In genomic region chr6:43247115-43247999, GRCh38 we compare ENCODE assay signal across 8 cellular contexts. TPM values are rescaled to one million over a fixed set of nuclear protein-coding genes. Genes with fewer than 3 reads are reported as not detected.
DNase-seq lines count a peak whose midpoint lies in the region; ATAC-seq and TF ChIP-seq lines count a peak whose summit lies in the region.

No MANE protein-coding gene starts in this region.

- H3K27ac Mint-ChIP-seq in chondrocyte (ENCODE audit: unreplicated experiment), result no peak overlapping the region

- no peaks in the 10 kb centered on the region for H3K36me3 Mint-ChIP-seq in chondrocyte (ENCODE audit: low read depth)

- peak overlapping the region; percentile 68 for H3K4me3 Mint-ChIP-seq in chondrocyte (ENCODE audit: unreplicated experiment)

- no peaks in the 10 kb centered on the region for H3K27me3 ChIP-seq in layer of hippocampus (ENCODE audit: control insufficient read depth, insufficient read depth, low read length)

- peaks cover 11% of the 10 kb centered on the region for H3K27me3 Mint-ChIP-seq in chondrocyte (ENCODE audit: low read depth)

- peak overlapping the region; percentile 75 for H3K27ac ChIP-seq in layer of hippocampus (ENCODE audit: low read depth, low read length)

- peak; percentile 89 for ATAC-seq in HG03045 (IDR thresholded peaks at IDR 0.05; ENCODE audit: unreplicated experiment)

- peaks cover 23% of the 10 kb centered on the region for H3K4me1 Mint-ChIP-seq in chondrocyte (ENCODE audit: low read depth)

- H3K9me3 Mint-ChIP-seq in chondrocyte (ENCODE audit: low read depth), result no peaks in the 10 kb centered on the region

- peak; percentile 27 to 79 for DNase-seq in NCI-H187 (lab: John Stamatoyannopoulos, UW)
- no peak for DNase-seq in NCI-H187 treated with DMSO at 0.1 percent for 48 hours (lab: John Stamatoyannopoulos, UW)
- DNase-seq in NCI-H2196 (lab: John Stamatoyannopoulos, UW; ENCODE audit: unreplicated experiment), result peak; percentile 95
- DNase-seq in activated CD4-positive, alpha-beta T cell treated with anti-CD3 and anti-CD28 coated beads for 24 hours (ENCODE audit: low read depth in 2 of 2), result peak; percentile 69 to 81
- DNase-seq in chondrocyte (ENCODE audit: low spot score), result no peak
- DNase-seq in stimulated activated CD4-positive, alpha-beta T cell treated with anti-CD3 and anti-CD28 coated beads, Interleukin-1b, Interleukin-23, amount 100 ng/mL, for 24 hours (ENCODE audit: low read depth in 4 of 4, low spot score in 1 of 4), result peak; percentile 48 to 83 (median 68)

- peak; percentile 17 for TF ChIP-seq CTCF in chondrocyte (IDR thresholded peaks at IDR 0.05)

RNA-seq across cellular contexts. Expression of gene TTBK1, which starts 4.1 kb away (rescaled TPM):
- 0.07 TPM in 1 of 3 replicates, not detected in the others for total RNA-seq in chondrocyte

RNA-seq across cellular contexts. Expression of gene DNPH1, which starts 18.1 kb away (rescaled TPM):
- 22.8 to 34.1 TPM (median 24.5 TPM) in 3 replicates for total RNA-seq in chondrocyte

RNA-seq across cellular contexts. Expression of gene SLC22A7, which starts 50.7 kb away (rescaled TPM):
- total RNA-seq in chondrocyte, result not detected in 3 replicates

Comparison
In these comparisons a context has a peak if more than half of its experiments do, and no peak if none do; other contexts are left out.
1. DNase-seq: peak in NCI-H187 (2 of 2), NCI-H2196 (single experiment), activated CD4-positive, alpha-beta T cell treated with anti-CD3 and anti-CD28 coated beads for 24 hours (2 of 2) and stimulated activated CD4-positive, alpha-beta T cell treated with anti-CD3 and anti-CD28 coated beads, Interleukin-1b, Interleukin-23, amount 100 ng/mL, for 24 hours (4 of 4); none in NCI-H187 treated with DMSO at 0.1 percent for 48 hours (single experiment) and chondrocyte (single experiment).